ENCODE assay signal across 12 cellular contexts in the genomic region with DNA sequence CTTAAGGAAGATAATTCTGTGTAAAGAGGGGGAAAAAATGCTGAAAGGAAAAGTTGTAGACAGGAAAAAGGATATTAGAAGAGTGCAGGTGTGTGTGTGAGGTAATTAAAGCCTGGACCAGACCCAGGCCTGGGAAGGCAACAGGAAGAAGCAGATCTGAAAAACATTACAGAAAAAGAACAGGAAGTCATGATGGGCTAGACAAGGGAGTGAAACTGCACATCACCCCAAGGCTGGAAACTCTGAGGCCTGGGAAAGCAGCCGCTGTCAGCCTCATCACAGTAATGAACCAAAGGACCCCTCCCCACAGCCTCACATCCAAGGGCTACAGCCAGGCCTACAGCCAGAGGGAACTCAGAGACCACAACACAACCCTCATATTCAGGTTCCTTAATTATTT.
DNase-seq lines count a peak whose midpoint lies in the region; ATAC-seq and TF ChIP-seq lines count a peak whose summit lies in the region.
"Had no signal": no experiment of that assay in that cellular context is flagged by ENCODE, and none has a peak within 500 bp of the region (broad histone marks: within the 10 kb centered on the region; RNA-seq: fewer than 3 reads in every experiment).

No MANE protein-coding gene starts in this region.

- no peak overlapping the region for H3K4me3 Mint-ChIP-seq in endothelial cell (ENCODE audit: unreplicated experiment)
- no peak overlapping the region for H3K4me3 Mint-ChIP-seq in CD8-positive, alpha-beta T cell
- H3K4me3 Mint-ChIP-seq: effector memory CD8-positive, alpha-beta T cell; WTC11 had no signal

- no peaks in the 10 kb centered on the region for H3K4me1 ChIP-seq in gastrocnemius medialis
- no peaks in the 10 kb centered on the region for H3K4me1 ChIP-seq in CD8-positive, alpha-beta T cell (ENCODE audit: insufficient read depth, low read length)

- H3K27ac ChIP-seq in gastrocnemius medialis = no peak overlapping the region
- no peak overlapping the region for H3K27ac ChIP-seq in CD8-positive, alpha-beta T cell (ENCODE audit: low read depth, low read length)
- H3K27ac ChIP-seq: hepatocyte had no signal

- intact Hi-C loops in gastrocnemius medialis (cut with DNase I; ENCODE audit: low total_unique reads) = no loop called here
- intact Hi-C loops in CD8-positive, alpha-beta T cell (cut with DNase I, micrococcal nuclease) = no loop called here

- no peak for TF ChIP-seq POLR2A in gastrocnemius medialis (IDR thresholded peaks at IDR 0.05)

- TF ChIP-seq CTCF in GM13976 (IDR thresholded peaks at IDR 0.05; ENCODE audit: borderline replicate concordance, control extremely low read depth, extremely low read depth, insufficient read depth, missing control alignments) (no peak), endothelial cell (IDR thresholded peaks at IDR 0.05; ENCODE audit: unreplicated experiment) (no peak), gastrocnemius medialis (IDR thresholded peaks at IDR 0.05 in 4 of 5, conservative IDR thresholded peaks at IDR 0.05 in 1 of 5) (no peak)
- TF ChIP-seq CTCF in CD8-positive, alpha-beta T cell (IDR thresholded peaks at IDR 0.05) = no peak

- H3K4me3 ChIP-seq in gastrocnemius medialis = no peak overlapping the region
- H3K4me3 ChIP-seq in CD8-positive, alpha-beta T cell (ENCODE audit: low read depth, low read length) = no peak overlapping the region
- H3K4me3 ChIP-seq: hepatocyte had no signal

- POLR2A ChIA-PET in CD8-positive, alpha-beta T cell (lab: Charles Lee) = no interaction called here

- no peaks in the 10 kb centered on the region for H3K9me3 ChIP-seq in gastrocnemius medialis
- H3K9me3 ChIP-seq in CD8-positive, alpha-beta T cell (ENCODE audit: low read length) = no peaks in the 10 kb centered on the region

- H3K36me3 Mint-ChIP-seq in endothelial cell (ENCODE audit: low read depth, unreplicated experiment) = no peaks in the 10 kb centered on the region
- H3K36me3 Mint-ChIP-seq in CD8-positive, alpha-beta T cell = no peaks in the 10 kb centered on the region
- H3K36me3 Mint-ChIP-seq: WTC11 had no signal

- H3K27me3 Mint-ChIP-seq in endothelial cell (ENCODE audit: unreplicated experiment) = peaks cover 2% of the 10 kb centered on the region
- H3K27me3 Mint-ChIP-seq in CD8-positive, alpha-beta T cell (ENCODE audit: low read depth) = no peaks in the 10 kb centered on the region
- H3K27me3 Mint-ChIP-seq: effector memory CD8-positive, alpha-beta T cell had no signal

- H3K9me3 Mint-ChIP-seq in endothelial cell (ENCODE audit: unreplicated experiment) = no peaks in the 10 kb centered on the region
- no peaks in the 10 kb centered on the region for H3K9me3 Mint-ChIP-seq in CD8-positive, alpha-beta T cell
- H3K9me3 Mint-ChIP-seq: effector memory CD8-positive, alpha-beta T cell had no signal

- H3K4me1 Mint-ChIP-seq in endothelial cell (ENCODE audit: unreplicated experiment) = peaks cover 28% of the 10 kb centered on the region
- peaks cover 9% of the 10 kb centered on the region for H3K4me1 Mint-ChIP-seq in CD8-positive, alpha-beta T cell (ENCODE audit: low read depth)

- H3K27me3 ChIP-seq in gastrocnemius medialis = no peaks in the 10 kb centered on the region
- H3K27me3 ChIP-seq in CD8-positive, alpha-beta T cell (ENCODE audit: insufficient read depth, low read length) = no peaks in the 10 kb centered on the region
- H3K27me3 ChIP-seq: hepatocyte had no signal

- ATAC-seq in GM21367 (IDR thresholded peaks at IDR 0.05; ENCODE audit: unreplicated experiment) = peak; percentile 70
- ATAC-seq in HG03378 (IDR thresholded peaks at IDR 0.05; ENCODE audit: unreplicated experiment) = peak; percentile 57
- no peak for ATAC-seq in gastrocnemius medialis
- ATAC-seq in CD8-positive, alpha-beta T cell = no peak
- ATAC-seq: effector memory CD8-positive, alpha-beta T cell; WTC11 had no signal

- in situ Hi-C loops in GM13976 (cut with MboI; ENCODE audit: low sequenced_read_pairs, unreplicated experiment) (no loop called here), gastrocnemius medialis (cut with MboI; ENCODE audit: low sequenced_read_pairs in 4 of 4) (loop anchor here in 1 of 4 donors (25.0 kb wide), 1 partner anchor 215 kb away; no protein-coding TSS in a partner anchor)

- CTCF ChIA-PET in CD8-positive, alpha-beta T cell (lab: Charles Lee) = no interaction called here

- H3K27ac Mint-ChIP-seq in endothelial cell (ENCODE audit: unreplicated experiment) = peak overlapping the region; percentile 3
- H3K27ac Mint-ChIP-seq in CD8-positive, alpha-beta T cell = no peak overlapping the region
- H3K27ac Mint-ChIP-seq: WTC11 had no signal

- H3K36me3 ChIP-seq in gastrocnemius medialis = no peaks in the 10 kb centered on the region
- H3K36me3 ChIP-seq in CD8-positive, alpha-beta T cell (ENCODE audit: insufficient read depth, low read length) = no peaks in the 10 kb centered on the region

- peak; percentile 32 for DNase-seq in GM13976 (ENCODE audit: low spot score)
- no peak for DNase-seq in endothelial cell (ENCODE audit: low spot score)
- DNase-seq in SIG-M5 treated with dmso at 0.1 percent for 504 hours (lab: John Stamatoyannopoulos, UW; ENCODE audit: unreplicated experiment) = no peak
- DNase-seq in iPS-NIHi11 (ENCODE audit: low spot score) = no peak
- DNase-seq in gastrocnemius medialis = no peak
- DNase-seq in CD8-positive, alpha-beta T cell = no peak
- DNase-seq: DMS153; effector memory CD8-positive, alpha-beta T cell had no signal

Comparison
In these comparisons a context has a peak if more than half of its experiments do, and no peak if none do; other contexts are left out.
1. ATAC-seq: peak in GM21367 (single experiment) and HG03378 (single experiment); none in gastrocnemius medialis (0 of 2) and CD8-positive, alpha-beta T cell (single experiment).